18 cellular contexts compared by ENCODE assay signal in the genomic region with DNA sequence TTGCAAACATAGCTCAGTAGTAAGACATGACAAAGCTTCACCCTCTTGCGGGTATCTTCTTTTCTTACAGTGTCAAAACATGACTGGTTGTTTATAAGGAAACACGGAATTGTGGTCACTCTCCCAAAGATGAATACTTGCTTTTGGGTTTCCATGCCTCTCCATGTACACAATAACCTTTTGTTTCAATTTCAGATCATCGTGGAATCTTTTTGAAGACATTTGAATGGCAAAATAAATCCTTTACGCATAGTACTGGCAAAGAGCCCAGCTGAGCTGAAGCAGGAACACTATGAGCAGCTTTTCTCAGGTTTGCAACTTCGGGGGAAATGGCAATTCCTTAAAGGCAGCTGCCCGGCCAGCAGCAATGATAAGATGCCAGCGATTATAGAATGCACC.
DNase-seq lines count a peak whose midpoint lies in the region; ATAC-seq, FAIRE-seq and TF ChIP-seq lines count a peak whose summit lies in the region.
"Had no signal": no experiment of that assay in that cellular context is flagged by ENCODE, and none has a peak within 500 bp of the region (broad histone marks: within the 10 kb centered on the region; RNA-seq: fewer than 3 reads in every experiment).

No MANE protein-coding gene starts in this region.

- no peak for FAIRE-seq in frontal cortex (lab: Jason Lieb, UNC)

- ATAC-seq in GM18505 (IDR thresholded peaks at IDR 0.05; ENCODE audit: unreplicated experiment) = no peak
- ATAC-seq: activated CD8-positive, alpha-beta T cell treated with anti-CD3 and anti-CD28 coated beads, Interleukin-2, amount 10 ng/mL, durations not matched to agents 7 days and 5 days; Panc1; stimulated activated memory B cell treated with anti-CD40 and anti-IgM and Interleukin-4, amounts not matched to agents 10 μg/mL and 1 μg/mL and 100 μg/mL, for 72 hours had no signal

- TF ChIP-seq POLR2A in GM18505 (IDR thresholded peaks at IDR 0.05; ENCODE audit: borderline replicate concordance, extremely low read depth, insufficient read depth, insufficient read length) = no peak

- H3K27ac ChIP-seq in caudate nucleus (ENCODE audit: low read depth, low read length) = peak overlapping the region; percentile 19
- peak overlapping the region; percentile 50 for H3K27ac ChIP-seq in layer of hippocampus (ENCODE audit: low read depth, low read length)
- H3K27ac ChIP-seq: coronary artery, parathyroid adenoma, WERI-Rb-1 had no signal

- DNase-seq in Ammon's horn (ENCODE audit: low spot score) (peak; percentile 42), NCI-H526 (lab: John Stamatoyannopoulos, UW) (peak; percentile 31 to 59), caudate nucleus (lab: John Stamatoyannopoulos, UW) (peak in 1 of 61 donors; percentile 13), NCI-H510A treated with DMSO at 0.1 percent for 48 hours (lab: John Stamatoyannopoulos, UW) (no peak), frontal cortex (ENCODE audit: low spot score in 2 of 2) (no peak), HPDE6-E6E7 (ENCODE audit: extremely low spot score) (no peak)
- DNase-seq: activated CD8-positive, alpha-beta T cell treated with anti-CD3 and anti-CD28 coated beads, Interleukin-2, amount 10 ng/mL, durations not matched to agents 7 days and 5 days; GDM1; hippocampal formation; left colon; NCI-H446; WERI-Rb-1 had no signal

- no peaks in the 10 kb centered on the region for H3K27me3 ChIP-seq in layer of hippocampus (ENCODE audit: control insufficient read depth, insufficient read depth, low read length)

Comparison
In these comparisons a context has a peak if more than half of its experiments do, and no peak if none do; other contexts are left out.
1. DNase-seq: peak in Ammon's horn (single experiment) and NCI-H526 (2 of 2); none in NCI-H510A treated with DMSO at 0.1 percent for 48 hours (single experiment), frontal cortex (0 of 2) and HPDE6-E6E7 (single experiment).